Comparison of ENCODE assay signal across 8 cellular contexts in the genomic region with DNA sequence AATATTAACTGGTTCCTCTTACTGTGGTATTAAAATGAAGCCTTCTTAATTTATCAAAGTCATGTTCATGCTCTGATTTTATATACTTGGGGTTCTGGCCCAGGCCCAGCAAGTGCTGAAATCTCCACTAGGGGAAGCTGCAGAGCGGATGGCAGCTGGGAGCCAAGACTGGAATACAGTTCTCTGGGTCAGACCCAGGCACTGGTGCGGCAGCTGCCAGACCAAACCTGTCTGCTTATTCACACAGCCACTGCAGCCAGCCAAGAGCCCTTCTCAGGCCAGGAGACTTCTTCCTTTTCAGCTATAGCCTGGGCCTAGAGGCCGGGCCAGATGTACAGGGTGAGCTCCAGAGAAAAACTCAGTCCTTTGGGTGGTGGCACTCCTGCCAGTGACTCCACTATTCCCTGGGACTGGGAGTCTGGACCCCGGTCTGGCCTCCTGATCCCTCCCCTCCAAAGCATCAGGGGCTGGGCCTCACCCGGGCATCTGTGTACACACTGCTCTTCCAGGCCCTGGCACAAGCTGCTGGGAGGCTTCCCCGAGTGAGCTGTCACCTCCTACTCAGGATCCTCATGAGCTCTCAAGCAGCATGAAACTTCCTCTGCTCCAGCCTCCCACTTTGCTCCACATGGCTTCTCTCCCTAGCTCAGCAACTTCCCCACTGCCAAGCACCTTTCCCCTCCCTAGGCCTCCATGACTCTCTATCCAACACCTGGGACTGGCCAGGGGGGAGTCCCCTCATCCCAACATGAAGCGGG. TPM values are rescaled to one million over a fixed set of nuclear protein-coding genes. Genes with fewer than 3 reads are reported as not detected.
DNase-seq lines count a peak whose midpoint lies in the region; ATAC-seq and TF ChIP-seq lines count a peak whose summit lies in the region.

No MANE protein-coding gene starts in this region.

- intact Hi-C loops in dorsolateral prefrontal cortex (cut with DNase I): no loop called here
- intact Hi-C loops in sciatic nerve (cut with DNase I): no loop called here

- peak overlapping the region in 8 of 59 donors; percentile 7 to 71 (median 28) for H3K27ac ChIP-seq in dorsolateral prefrontal cortex
- peak overlapping the region; percentile 97 to 98 for H3K27ac ChIP-seq in mucosa of rectum (ENCODE audit: low read depth in 2 of 2, low read length in 2 of 2)

- TF ChIP-seq CTCF in LNCaP clone FGC (IDR thresholded peaks at IDR 0.05; ENCODE audit: control insufficient read depth, extremely low read depth, insufficient read depth) (peak; percentile 66), dorsolateral prefrontal cortex (IDR thresholded peaks at IDR 0.05 in 54 of 56, conservative IDR thresholded peaks at IDR 0.05 in 2 of 56; ENCODE audit: low read depth in 1 of 56, partially characterized antibody in 56 of 56) (peak in 47 of 56 donors; percentile 7 to 61 (median 36))

- ATAC-seq in HG02642 (IDR thresholded peaks at IDR 0.05; ENCODE audit: poor library complexity, unreplicated experiment) (no peak), HG02798 (IDR thresholded peaks at IDR 0.05; ENCODE audit: poor library complexity, unreplicated experiment) (no peak), sciatic nerve (no peak)

- CTCF ChIA-PET in HEK293T (lab: Yijun Ruan, JAX): interaction anchor here (0.8 to 1.5 kb wide), 5 partner anchors 8 to 34 kb away, joined by 3 to 8 read pairs (median 5); no protein-coding TSS in a partner anchor

- H3K36me3 ChIP-seq in mucosa of rectum (ENCODE audit: control insufficient read depth in 2 of 2, insufficient read depth in 2 of 2, low read length in 2 of 2): peaks cover 17 to 25% of the 10 kb centered on the region in 2 donors

- peak overlapping the region; percentile 90 to 92 for H3K9ac ChIP-seq in mucosa of rectum (ENCODE audit: low read depth in 1 of 2, low read length in 2 of 2)

- H3K9me3 ChIP-seq in mucosa of rectum (ENCODE audit: control insufficient read depth in 2 of 2, low read length in 2 of 2): no peaks in the 10 kb centered on the region

- POLR2A ChIA-PET in HEK293T (lab: Yijun Ruan, JAX): interaction anchor here (0.6 to 1.4 kb wide), 2 partner anchors 24 to 25 kb away, joined by 3 to 4 read pairs; partner anchors contain the start of genes ATP6V0D1 and HSD11B2

- H3K4me1 ChIP-seq in mucosa of rectum (ENCODE audit: control insufficient read depth in 2 of 2, insufficient read depth in 2 of 2, low read length in 2 of 2): peaks cover 73 to 89% of the 10 kb centered on the region in 2 donors

- DNase-seq in AG08396 (ENCODE audit: low spot score) (peak; percentile 87), LNCaP clone FGC (ENCODE audit: low read depth) (peak; percentile 92), dorsolateral prefrontal cortex (peak in 9 of 10 donors; percentile 36 to 71 (median 60)), HEK293T (ENCODE audit: extremely low spot score) (no peak), sciatic nerve (ENCODE audit: low spot score) (no peak)

- H3K27me3 ChIP-seq in dorsolateral prefrontal cortex: no peaks in the 10 kb centered on the region
- no peaks in the 10 kb centered on the region for H3K27me3 ChIP-seq in mucosa of rectum (ENCODE audit: control insufficient read depth in 2 of 2, insufficient read depth in 2 of 2, low read length in 2 of 2)

- H3K4me3 ChIP-seq in LNCaP clone FGC (ENCODE audit: low read depth, low read length) (no peak overlapping the region), dorsolateral prefrontal cortex (no peak overlapping the region), mucosa of rectum (ENCODE audit: low read length in 2 of 2) (peak overlapping the region; percentile 72 to 75)

TF ChIP-seq in HEK293T, 16 proteins besides CTCF, POLR2A, EP300 and RAD21:
- TF ChIP-seq FOXK2 (IDR thresholded peaks at IDR 0.05) (no peak), SP1 (IDR thresholded peaks at IDR 0.05) (no peak), BHLHE40 (IDR thresholded peaks at IDR 0.05; ENCODE audit: borderline replicate concordance) (no peak), ZNF384 (IDR thresholded peaks at IDR 0.05) (no peak), LEF1 (IDR thresholded peaks at IDR 0.05; ENCODE audit: borderline replicate concordance) (no peak), SUZ12 (IDR thresholded peaks at IDR 0.05) (no peak), HDGF (IDR thresholded peaks at IDR 0.05; ENCODE audit: borderline replicate concordance) (no peak), ARNT (IDR thresholded peaks at IDR 0.05) (no peak), FOXA1 (IDR thresholded peaks at IDR 0.05) (no peak), L3MBTL2 (conservative IDR thresholded peaks at IDR 0.05) (no peak), TARDBP (IDR thresholded peaks at IDR 0.05) (no peak), NFRKB (IDR thresholded peaks at IDR 0.05) (no peak), PKNOX1 (IDR thresholded peaks at IDR 0.05) (no peak), FOXM1 (IDR thresholded peaks at IDR 0.05; ENCODE audit: borderline replicate concordance) (no peak), CTBP1 (IDR thresholded peaks at IDR 0.05; ENCODE audit: borderline replicate concordance) (no peak), ELF4 (IDR thresholded peaks at IDR 0.05) (no peak)

RNA-seq across cellular contexts. Expression of gene ATP6V0D1, which starts 24.4 kb away (rescaled TPM):
- total RNA-seq in dorsolateral prefrontal cortex: 100 to 1,000 TPM in 118 of 120 experiments, 10 to 100 TPM in 2; 97.6 to 219 (median 177) TPM
- 46.4 TPM for total RNA-seq in sciatic nerve

RNA-seq across cellular contexts. Expression of gene HSD11B2, which starts 25.6 kb away (rescaled TPM):
- total RNA-seq in dorsolateral prefrontal cortex (10 to 100 TPM in 24 of 120 experiments, 1 to 10 TPM in 89, under 1 TPM in 7; 0.58 to 24.5 (median 6.2) TPM), sciatic nerve (0.53 TPM)

RNA-seq across cellular contexts. Expression of gene AGRP, which starts 26.8 kb away (rescaled TPM):
- total RNA-seq in dorsolateral prefrontal cortex: 1 to 10 TPM in 2 of 120 experiments, under 1 TPM in 10, not detected in 108; 0.52 to 1.1 (median 0.72) TPM
- total RNA-seq in sciatic nerve: not detected

RNA-seq across cellular contexts. Expression of gene ZDHHC1, which starts 40.3 kb away (rescaled TPM):
- total RNA-seq in dorsolateral prefrontal cortex: 10 to 100 TPM in 81 of 120 experiments, 1 to 10 TPM in 39; 5.3 to 22.6 (median 11.7) TPM
- total RNA-seq in sciatic nerve: 16.3 TPM

Comparison
In these comparisons a context has a peak if more than half of its experiments do, and no peak if none do; other contexts are left out.
1. DNase-seq: peak in AG08396 (single experiment), LNCaP clone FGC (single experiment) and dorsolateral prefrontal cortex (9 of 10); none in HEK293T (single experiment) and sciatic nerve (single experiment).
2. H3K4me3 ChIP-seq: peak in mucosa of rectum (2 of 2); none in LNCaP clone FGC (single experiment) and dorsolateral prefrontal cortex (0 of 59).